ENCODE assay signal across 21 cellular contexts in genomic region chr15:57044072-57044702, GRCh38.
DNase-seq lines count a peak whose midpoint lies in the region; ATAC-seq and TF ChIP-seq lines count a peak whose summit lies in the region.
"Had no signal": no experiment of that assay in that cellular context is flagged by ENCODE, and none has a peak within 500 bp of the region (broad histone marks: within the 10 kb centered on the region; RNA-seq: fewer than 3 reads in every experiment).

No MANE protein-coding gene starts in this region.

- peaks cover 2% of the 10 kb centered on the region for H3K4me1 ChIP-seq in CD8-positive, alpha-beta T cell (ENCODE audit: insufficient read depth, low read length)

- H3K36me3 Mint-ChIP-seq in nephron progenitor cell (ENCODE audit: low read depth), result peaks cover 28% of the 10 kb centered on the region
- peaks cover 9% of the 10 kb centered on the region for H3K36me3 Mint-ChIP-seq in CD8-positive, alpha-beta T cell

- POLR2A ChIA-PET in CD8-positive, alpha-beta T cell (lab: Charles Lee), result no interaction called here

- no peak overlapping the region for H3K4me3 Mint-ChIP-seq in nephron progenitor cell
- H3K4me3 Mint-ChIP-seq in CD8-positive, alpha-beta T cell, result no peak overlapping the region
- H3K4me3 Mint-ChIP-seq: CD8-positive, alpha-beta memory T cell had no signal

- no peaks in the 10 kb centered on the region for H3K27me3 ChIP-seq in CD8-positive, alpha-beta T cell (ENCODE audit: insufficient read depth, low read length)

- intact Hi-C loops in left ventricle myocardium superior (cut with micrococcal nuclease), result no loop called here
- intact Hi-C loops in cardiac septum (cut with DNase I), result no loop called here
- intact Hi-C loops in CD8-positive, alpha-beta T cell (cut with DNase I, micrococcal nuclease), result no loop called here

- no peaks in the 10 kb centered on the region for H3K36me3 ChIP-seq in CD8-positive, alpha-beta T cell (ENCODE audit: insufficient read depth, low read length)

- H3K27ac ChIP-seq in caudate nucleus (ENCODE audit: low read depth, low read length), result peak overlapping the region; percentile 63
- no peak overlapping the region for H3K27ac ChIP-seq in CD8-positive, alpha-beta T cell (ENCODE audit: low read depth, low read length)

- ATAC-seq in left ventricle myocardium superior (peak; percentile 20), GM19328 (IDR thresholded peaks at IDR 0.05; ENCODE audit: unreplicated experiment) (no peak)
- no peak for ATAC-seq in CD8-positive, alpha-beta T cell
- ATAC-seq: Panc1 had no signal

- no peak for DNase-seq in left ventricle myocardium superior
- DNase-seq in cardiac septum (ENCODE audit: low spot score), result no peak
- DNase-seq in caudate nucleus (lab: John Stamatoyannopoulos, UW), result no peak
- no peak for DNase-seq in nephron progenitor cell
- no peak for DNase-seq in COLO829 (ENCODE audit: low spot score)
- DNase-seq in NCI-H69 (lab: John Stamatoyannopoulos, UW), result no peak
- no peak for DNase-seq in CD8-positive, alpha-beta T cell
- DNase-seq: AML-193; C1 segment of cervical spinal cord; CD8-positive, alpha-beta memory T cell; DMS53; GDM1; NCI-H1092 treated with DMSO at 0.1 percent for 48 hours; NCI-H1436 treated with DMSO at 0.1 percent for 48 hours; NCI-H1930; NCI-H226; NCI-H510A treated with DMSO at 0.1 percent for 48 hours; NCI-H774; NK-92 treated with Interleukin-12 subunit alpha and Interleukin-12 subunit beta, amount 100 ng/mL, for 24 hours had no signal

- H3K27ac Mint-ChIP-seq in nephron progenitor cell, result peak overlapping the region; percentile 13
- H3K27ac Mint-ChIP-seq in CD8-positive, alpha-beta T cell, result no peak overlapping the region
- H3K27ac Mint-ChIP-seq: CD8-positive, alpha-beta memory T cell had no signal

- CTCF ChIA-PET in CD8-positive, alpha-beta T cell (lab: Charles Lee), result no interaction called here

- no peak for TF ChIP-seq CTCF in nephron progenitor cell (IDR thresholded peaks at IDR 0.05)
- no peak for TF ChIP-seq CTCF in CD8-positive, alpha-beta T cell (IDR thresholded peaks at IDR 0.05)

- H3K4me1 Mint-ChIP-seq in nephron progenitor cell, result peaks cover 33% of the 10 kb centered on the region
- H3K4me1 Mint-ChIP-seq in CD8-positive, alpha-beta T cell (ENCODE audit: low read depth), result peaks cover 50% of the 10 kb centered on the region

- no peak overlapping the region for H3K4me3 ChIP-seq in CD8-positive, alpha-beta T cell (ENCODE audit: low read depth, low read length)

- no peaks in the 10 kb centered on the region for H3K9me3 Mint-ChIP-seq in nephron progenitor cell
- no peaks in the 10 kb centered on the region for H3K9me3 Mint-ChIP-seq in CD8-positive, alpha-beta T cell
- H3K9me3 Mint-ChIP-seq: CD8-positive, alpha-beta memory T cell had no signal

- H3K9me3 ChIP-seq in CD8-positive, alpha-beta T cell (ENCODE audit: low read length), result no peaks in the 10 kb centered on the region

- no peaks in the 10 kb centered on the region for H3K27me3 Mint-ChIP-seq in nephron progenitor cell (ENCODE audit: low read depth, poor library complexity)
- H3K27me3 Mint-ChIP-seq in CD8-positive, alpha-beta T cell (ENCODE audit: low read depth), result no peaks in the 10 kb centered on the region
- H3K27me3 Mint-ChIP-seq: CD8-positive, alpha-beta memory T cell had no signal
